ENCODE assay signal across 9 cellular contexts in the genomic region with DNA sequence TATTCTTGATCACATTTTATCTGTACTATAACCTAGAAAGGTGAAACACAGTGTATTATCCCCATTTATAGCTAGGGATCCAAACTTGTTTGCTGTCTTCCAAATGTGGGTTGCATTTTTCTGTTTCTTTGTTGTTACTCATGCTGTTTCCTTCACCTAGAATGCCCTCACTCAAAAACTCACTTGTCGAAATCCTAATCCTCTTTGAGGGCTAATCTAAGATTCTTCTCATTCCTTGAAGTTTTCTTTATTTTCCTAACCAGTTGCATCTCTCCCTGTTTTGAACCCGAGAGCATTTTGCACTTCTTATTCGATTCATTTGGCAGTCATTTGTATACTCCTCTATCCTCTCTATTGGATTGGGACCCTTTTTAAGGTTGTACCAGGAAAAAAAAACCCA. TPM values are rescaled to one million over a fixed set of nuclear protein-coding genes. Genes with fewer than 3 reads are reported as not detected.
A peak's percentile ranks its signal among the peaks of the same experiment; 100 is the strongest.
DNase-seq lines count a peak whose midpoint lies in the region; ATAC-seq, FAIRE-seq and TF ChIP-seq lines count a peak whose summit lies in the region.
"Had no signal": no experiment of that assay in that cellular context is flagged by ENCODE, and none has a peak within 500 bp of the region (broad histone marks: within the 10 kb centered on the region; RNA-seq: fewer than 3 reads in every experiment).

No MANE protein-coding gene starts in this region.

- FAIRE-seq in GM12878 (lab: Jason Lieb, UNC), result no peak

- no peak overlapping the region for H2AFZ ChIP-seq in GM12878 (ENCODE audit: control insufficient read depth, low read depth, low read length)

- TF ChIP-seq POLR2A in GM12878 (IDR thresholded peaks at IDR 0.05; ENCODE audit: low read depth, low read length) (no peak), testis (IDR thresholded peaks at IDR 0.05) (no peak)

- no peaks in the 10 kb centered on the region for H3K27me3 Mint-ChIP-seq in activated CD8-positive, alpha-beta memory T cell treated with anti-CD3 and anti-CD28 coated beads, Interleukin-2, amount 10 ng/mL, durations not matched to agents 7 days and 5 days
- H3K27me3 Mint-ChIP-seq in type B pancreatic cell, result no peaks in the 10 kb centered on the region

- H3K4me3 Mint-ChIP-seq in activated CD8-positive, alpha-beta memory T cell treated with anti-CD3 and anti-CD28 coated beads, Interleukin-2, amount 10 ng/mL, durations not matched to agents 7 days and 5 days, result peak overlapping the region; percentile 26
- no peak overlapping the region for H3K4me3 Mint-ChIP-seq in type B pancreatic cell

- H3K9me3 ChIP-seq in GM12878 (replicated peaks; ENCODE audit: control insufficient read depth, insufficient read depth, low read length), result no peaks in the 10 kb centered on the region; the same call in 2 of the 3 replicates
- H3K9me3 ChIP-seq in lung (ENCODE audit: control insufficient read depth in 2 of 2, insufficient read depth in 1 of 2, low read length in 1 of 2), result no peaks in the 10 kb centered on the region
- no peaks in the 10 kb centered on the region for H3K9me3 ChIP-seq in testis

- no peak for ATAC-seq in activated CD8-positive, alpha-beta memory T cell treated with anti-CD3 and anti-CD28 coated beads, Interleukin-2, amount 10 ng/mL, durations not matched to agents 7 days and 5 days
- ATAC-seq in GM12878 (no peak), lung (ENCODE audit: insufficient read depth, low FRiP score) (no peak), HG02884 (IDR thresholded peaks at IDR 0.05; ENCODE audit: unreplicated experiment) (no peak), GM18858 (IDR thresholded peaks at IDR 0.05; ENCODE audit: unreplicated experiment) (no peak)

- no peaks in the 10 kb centered on the region for H3K9me3 Mint-ChIP-seq in activated CD8-positive, alpha-beta memory T cell treated with anti-CD3 and anti-CD28 coated beads, Interleukin-2, amount 10 ng/mL, durations not matched to agents 7 days and 5 days (ENCODE audit: low read depth)
- H3K9me3 Mint-ChIP-seq in type B pancreatic cell, result no peaks in the 10 kb centered on the region

- TF ChIP-seq CTCF in GM12878 (IDR thresholded peaks at IDR 0.05 in 2 of 3, conservative IDR thresholded peaks at IDR 0.05 in 1 of 3; ENCODE audit: control insufficient read depth in 2 of 3, extremely low read depth in 1 of 3, insufficient read depth in 1 of 3, low read depth in 3 of 3, low read length in 3 of 3) (no peak), lung (IDR thresholded peaks at IDR 0.05; ENCODE audit: control extremely low read depth, extremely low read depth) (no peak), testis (IDR thresholded peaks at IDR 0.05) (no peak), type B pancreatic cell (conservative IDR thresholded peaks at IDR 0.05) (no peak)

- H3K79me2 ChIP-seq in GM12878 (ENCODE audit: control insufficient read depth, insufficient read depth, low read length), result peaks cover 28% of the 10 kb centered on the region

- WGBS in GM12878 (ENCODE audit: insufficient coverage, insufficient replicate concordance, low lambda C conversion rate, missing lambda C conversion rate), result 91% methylated on average over 3 of the region's 3 CpGs
- WGBS in lung, 2 donors, result 53 to 86% methylated on average over 3 of the region's 3 CpGs
- 29 to 45% methylated on average over 3 of the region's 3 CpGs for WGBS in testis, 2 donors

- in situ Hi-C loops in GM12878 (cut with MboI), result no loop called here

- H3K4me3 ChIP-seq in GM12878 (0 out of 2 replicates have a peak overlapping the region, but pooled peaks have one; percentile 40), lung (no peak overlapping the region), testis (no peak overlapping the region)

- peaks cover 43% of the 10 kb centered on the region for H3K4me1 ChIP-seq in GM12878 (ENCODE audit: control insufficient read depth, insufficient read depth, low read length)
- peaks cover 13 to 27% of the 10 kb centered on the region in 2 donors for H3K4me1 ChIP-seq in lung (ENCODE audit: control insufficient read depth in 2 of 2, insufficient read depth in 2 of 2, low read length in 2 of 2)
- peaks cover 19% of the 10 kb centered on the region for H3K4me1 ChIP-seq in testis

- peak overlapping the region; percentile 89 for H3K27ac Mint-ChIP-seq in activated CD8-positive, alpha-beta memory T cell treated with anti-CD3 and anti-CD28 coated beads, Interleukin-2, amount 10 ng/mL, durations not matched to agents 7 days and 5 days
- no peak overlapping the region for H3K27ac Mint-ChIP-seq in type B pancreatic cell

- no TSS peak for BruUV-seq in GM12878 (replicated peaks; lab: Mats Ljungman, UMichigan)

- no peaks in the 10 kb centered on the region for H4K20me1 ChIP-seq in GM12878 (ENCODE audit: control insufficient read depth, insufficient read depth)

- H3K36me3 Mint-ChIP-seq in activated CD8-positive, alpha-beta memory T cell treated with anti-CD3 and anti-CD28 coated beads, Interleukin-2, amount 10 ng/mL, durations not matched to agents 7 days and 5 days, result peaks cover 61% of the 10 kb centered on the region
- peaks cover 8% of the 10 kb centered on the region for H3K36me3 Mint-ChIP-seq in type B pancreatic cell

- intact Hi-C loops in GM12878 (cut with micrococcal nuclease; ENCODE audit: unreplicated experiment), result no loop called here
- intact Hi-C loops in testis (cut with DNase I; ENCODE audit: low total_unique reads), result no loop called here

- TF ChIP-seq EP300 in GM12878 (IDR thresholded peaks at IDR 0.05; ENCODE audit: borderline replicate concordance in 1 of 2, control insufficient read depth in 1 of 2, low read depth in 2 of 2, low read length in 2 of 2), result no peak

- H3K27me3 ChIP-seq in GM12878 (replicated peaks in 1 of 2; ENCODE audit: control insufficient read depth in 2 of 2, insufficient read depth in 2 of 2, low read length in 1 of 2) (no peaks in the 10 kb centered on the region), lung (ENCODE audit: control insufficient read depth, insufficient read depth) (no peaks in the 10 kb centered on the region), testis (no peaks in the 10 kb centered on the region)

- SMC1A ChIA-PET in GM12878 (lab: Charles Lee; ENCODE audit: uncharacterized antibody, unreplicated experiment), result interaction anchor here (1.1 to 4.3 kb wide), 11 partner anchors 8 to 38 kb away, joined by 3 to 29 read pairs (median 4); a partner anchor contains a TSS

- RAD21 ChIA-PET in GM12878 (lab: Charles Lee; ENCODE audit: unreplicated experiment), result interaction anchor here (0.9 to 1.9 kb wide), 5 partner anchors 9 to 354 kb away, joined by 3 to 15 read pairs (median 5); no protein-coding TSS in a partner anchor

- CTCF ChIA-PET in activated CD8-positive, alpha-beta memory T cell treated with anti-CD3 and anti-CD28 coated beads, Interleukin-2, amount 10 ng/mL, durations not matched to agents 7 days and 5 days (lab: Charles Lee), result interaction anchor here (1.4 to 4.7 kb wide), 4 partner anchors 9 to 44 kb away, joined by 3 to 31 read pairs (median 16); a partner anchor contains a TSS
- CTCF ChIA-PET in GM12878 (lab: Yijun Ruan, JAX), result interaction anchor here (1.6 to 15.9 kb wide), 4 partner anchors 11 to 44 kb away, joined by 5 to 132 read pairs (median 22); a partner anchor contains a TSS

- peak overlapping the region; percentile 58 for H3K4me2 ChIP-seq in GM12878 (ENCODE audit: control insufficient read depth, insufficient read depth)

- TF ChIP-seq RAD21 in GM12878 (IDR thresholded peaks at IDR 0.05; ENCODE audit: insufficient read depth, low read depth, low read length), result no peak

- H3K27ac ChIP-seq in GM12878 (ENCODE audit: control insufficient read depth, insufficient read depth) (peak overlapping the region; percentile 60), lung (ENCODE audit: low read depth in 1 of 2, low read length in 1 of 2) (peak overlapping the region; percentile 64 to 97), testis (peak overlapping the region; percentile 85 to 88)

- H3K36me3 ChIP-seq in GM12878 (ENCODE audit: control insufficient read depth in 2 of 2, insufficient read depth in 2 of 2, low read length in 1 of 2) (peaks cover 0 to 14% of the 10 kb centered on the region in 2 experiments; a peak in 2 of 4 replicates), lung (ENCODE audit: control insufficient read depth in 2 of 2, insufficient read depth in 2 of 2, low read length in 2 of 2) (peaks cover 8 to 10% of the 10 kb centered on the region in 2 donors), testis (ENCODE audit: low read depth, missing control alignments) (no peaks in the 10 kb centered on the region)

- H3K4me1 Mint-ChIP-seq in activated CD8-positive, alpha-beta memory T cell treated with anti-CD3 and anti-CD28 coated beads, Interleukin-2, amount 10 ng/mL, durations not matched to agents 7 days and 5 days, result peaks cover 73% of the 10 kb centered on the region
- H3K4me1 Mint-ChIP-seq in type B pancreatic cell (ENCODE audit: unreplicated experiment), result peaks cover 8% of the 10 kb centered on the region

- POLR2A ChIA-PET in GM12878 (lab: Charles Lee), result interaction anchor here (2.1 kb wide), 1 partner anchor 9 kb away, joined by 9 read pairs; no protein-coding TSS in a partner anchor

- DNase-seq in activated CD8-positive, alpha-beta memory T cell treated with anti-CD3 and anti-CD28 coated beads, Interleukin-2, amount 10 ng/mL, durations not matched to agents 7 days and 5 days, result no peak
- no peak for DNase-seq in activated CD8-positive, alpha-beta memory T cell treated with anti-CD3 and anti-CD28 coated beads for 24 hours
- DNase-seq in GM12878 (ENCODE audit: low read depth, low spot score) (no peak), lung (ENCODE audit: low spot score) (no peak), testis (no peak), type B pancreatic cell (ENCODE audit: extremely low spot score, unreplicated experiment) (no peak)
- DNase-seq: activated CD4-positive, CD25-positive, alpha-beta regulatory T cell treated with anti-CD3 and anti-CD28 coated beads, Interleukin-2, amount 50 U/mL, for 72 hours had no signal

- no peak overlapping the region for H3K9ac ChIP-seq in GM12878 (ENCODE audit: control insufficient read depth, insufficient read depth, low read length)

RNA-seq across cellular contexts. Expression of a gene that starts 9.6 kb away (rescaled TPM):
- 100 to 1,000 TPM; 165 to 170 TPM for total RNA-seq in activated CD8-positive, alpha-beta memory T cell treated with anti-CD3 and anti-CD28 coated beads, Interleukin-2, amount 10 ng/mL, durations not matched to agents 7 days and 5 days
- 198 and 216 TPM in 2 replicates for total RNA-seq in GM12878 (2013; cell fraction: nucleolus; rRNA removed)
- total RNA-seq in GM12878 (2014; rRNA removed), result 20.2 and 22.7 TPM in 2 replicates
- total RNA-seq in GM12878 (2014; rRNA removed; fragmentation: Illumina TruSeq; extraction: Trizol), result 48.0 and 51.1 TPM in 2 replicates
- 60.3 and 67.9 TPM in 2 replicates for total RNA-seq in GM12878 (2021)
- polyA plus RNA-seq in GM12878 (2011; ENCODE audit: low read depth), result 49.0 TPM
- 138 and 146 TPM in 2 replicates for polyA plus RNA-seq in GM12878 (2011; rRNA removed)
- 55.6 and 59.7 TPM in 2 replicates for polyA plus RNA-seq in GM12878 (2011; cell fraction: cytosol; rRNA removed)
- polyA plus RNA-seq in GM12878 (2011; cell fraction: nucleus; rRNA removed), result 105 and 131 TPM in 2 replicates
- 69.5 and 82.0 TPM in 2 replicates for polyA plus RNA-seq in GM12878 (2012)
- 65.6 and 81.9 TPM in 2 replicates for polyA plus RNA-seq in GM12878 (2014; fragmentation: Illumina TruSeq; extraction: Trizol)
- polyA plus RNA-seq in GM12878 (2014; fragmentation: Nextera tagmentation; extraction: Ambion mirVana), result 10 to 100 TPM; 33.7 to 36.4 TPM
- 45.4 and 48.4 TPM in 2 replicates for polyA plus RNA-seq in GM12878 (2014; rRNA removed)
- polyA plus RNA-seq in GM12878 (2016; fragmentation: Nextera tagmentation; extraction: Ambion mirVana), result 10 to 100 TPM; 58.3 to 67.1 TPM
- polyA minus RNA-seq in GM12878 (2011; rRNA and poly(A)+ RNA removed), result 144 and 207 TPM in 2 replicates
- 34.1 and 51.3 TPM in 2 replicates for polyA minus RNA-seq in GM12878 (2011; cell fraction: cytosol; rRNA and poly(A)+ RNA removed)
- 47.6 and 68.2 TPM in 2 replicates for polyA minus RNA-seq in GM12878 (2011; cell fraction: nucleus; rRNA and poly(A)+ RNA removed)
- total RNA-seq in lung, result 100 to 1,000 TPM; 102 to 128 TPM
- 10 to 100 TPM; 46.8 to 84.0 TPM for polyA plus RNA-seq in lung
- total RNA-seq in testis, result 100 to 1,000 TPM; 117 to 153 TPM
- 351 TPM for polyA plus RNA-seq in testis (ENCODE audit: insufficient read depth, low read depth, low replicate concordance)
- 74.5 and 99.7 TPM in 2 replicates for total RNA-seq in type B pancreatic cell (ENCODE audit: low replicate concordance)

RNA-seq across cellular contexts. Expression of a gene that starts 23.4 kb away (rescaled TPM):
- total RNA-seq in activated CD8-positive, alpha-beta memory T cell treated with anti-CD3 and anti-CD28 coated beads, Interleukin-2, amount 10 ng/mL, durations not matched to agents 7 days and 5 days, result not detected
- 0.79 TPM in 1 of 2 replicates, not detected in the other for total RNA-seq in GM12878 (2013; cell fraction: nucleolus; rRNA removed)
- total RNA-seq in GM12878 (2014; rRNA removed) (0.06 and 0.22 TPM in 2 replicates), GM12878 (2014; rRNA removed; fragmentation: Illumina TruSeq; extraction: Trizol) (0.14 and 0.27 TPM in 2 replicates), GM12878 (2021) (0.10 TPM in 1 of 2 replicates, not detected in the other), lung (1 to 10 TPM; 2.3 to 2.8 TPM), testis (10 to 100 TPM; 18.5 to 44.3 TPM), type B pancreatic cell (ENCODE audit: low replicate concordance) (2.8 and 3.5 TPM in 2 replicates)
- polyA plus RNA-seq in GM12878 (2011; ENCODE audit: low read depth), result not detected
- polyA plus RNA-seq in GM12878 (2011; rRNA removed) (0.07 and 0.10 TPM in 2 replicates), GM12878 (2014; fragmentation: Illumina TruSeq; extraction: Trizol) (0.13 and 0.16 TPM in 2 replicates), GM12878 (2014; fragmentation: Nextera tagmentation; extraction: Ambion mirVana) (not detected), GM12878 (2014; rRNA removed) (0.36 TPM in 1 of 2 replicates, not detected in the other), GM12878 (2016; fragmentation: Nextera tagmentation; extraction: Ambion mirVana) (not detected), lung (under 1 TPM; 0.94 to 0.95 TPM), testis (ENCODE audit: insufficient read depth, low read depth, low replicate concordance) (70.9 TPM)
- polyA plus RNA-seq in GM12878 (2011; cell fraction: cytosol; rRNA removed), result 0.06 and 0.08 TPM in 2 replicates
- 0.04 and 0.09 TPM in 2 replicates for polyA plus RNA-seq in GM12878 (2011; cell fraction: nucleus; rRNA removed)
- 0.20 TPM in 1 of 2 replicates, not detected in the other for polyA plus RNA-seq in GM12878 (2012)
- 0.10 and 0.22 TPM in 2 replicates for polyA minus RNA-seq in GM12878 (2011; rRNA and poly(A)+ RNA removed)
- not detected in 2 replicates for polyA minus RNA-seq in GM12878 (2011; cell fraction: cytosol; rRNA and poly(A)+ RNA removed)
- not detected in 2 replicates for polyA minus RNA-seq in GM12878 (2011; cell fraction: nucleus; rRNA and poly(A)+ RNA removed)

RNA-seq across cellular contexts. Expression of a gene that starts 52.1 kb away (rescaled TPM):
- total RNA-seq in activated CD8-positive, alpha-beta memory T cell treated with anti-CD3 and anti-CD28 coated beads, Interleukin-2, amount 10 ng/mL, durations not matched to agents 7 days and 5 days, result 100 to 1,000 TPM in 1 of 2 experiments, 10 to 100 TPM in 1; 78.2 to 103 TPM
- 17.6 and 27.1 TPM in 2 replicates for total RNA-seq in GM12878 (2013; cell fraction: nucleolus; rRNA removed)
- 226 and 259 TPM in 2 replicates for total RNA-seq in GM12878 (2014; rRNA removed)
- total RNA-seq in GM12878 (2014; rRNA removed; fragmentation: Illumina TruSeq; extraction: Trizol), result 473 and 474 TPM in 2 replicates
- total RNA-seq in GM12878 (2021), result 175 and 178 TPM in 2 replicates
- polyA plus RNA-seq in GM12878 (2011; ENCODE audit: low read depth), result 402 TPM
- polyA plus RNA-seq in GM12878 (2011; rRNA removed), result 385 and 425 TPM in 2 replicates
- 832 and 860 TPM in 2 replicates for polyA plus RNA-seq in GM12878 (2011; cell fraction: cytosol; rRNA removed)
- 194 and 297 TPM in 2 replicates for polyA plus RNA-seq in GM12878 (2011; cell fraction: nucleus; rRNA removed)
- 160 and 229 TPM in 2 replicates for polyA plus RNA-seq in GM12878 (2012)
- 505 and 513 TPM in 2 replicates for polyA plus RNA-seq in GM12878 (2014; fragmentation: Illumina TruSeq; extraction: Trizol)
- polyA plus RNA-seq in GM12878 (2014; fragmentation: Nextera tagmentation; extraction: Ambion mirVana), result 1,000 to 10,000 TPM; 1,262 to 1,605 TPM
- polyA plus RNA-seq in GM12878 (2014; rRNA removed), result 378 and 399 TPM in 2 replicates
- 100 to 1,000 TPM; 916 to 958 TPM for polyA plus RNA-seq in GM12878 (2016; fragmentation: Nextera tagmentation; extraction: Ambion mirVana)
- polyA minus RNA-seq in GM12878 (2011; rRNA and poly(A)+ RNA removed), result 101 and 154 TPM in 2 replicates
- polyA minus RNA-seq in GM12878 (2011; cell fraction: cytosol; rRNA and poly(A)+ RNA removed), result 44.4 and 46.8 TPM in 2 replicates
- polyA minus RNA-seq in GM12878 (2011; cell fraction: nucleus; rRNA and poly(A)+ RNA removed), result 42.1 and 60.7 TPM in 2 replicates
- total RNA-seq in lung, result 10 to 100 TPM; 11.3 to 85.3 TPM
- 100 to 1,000 TPM; 310 to 344 TPM for polyA plus RNA-seq in lung
- total RNA-seq in testis, result 10 to 100 TPM; 59.9 to 62.6 TPM
- 124 TPM for polyA plus RNA-seq in testis (ENCODE audit: insufficient read depth, low read depth, low replicate concordance)
- 91.5 and 92.2 TPM in 2 replicates for total RNA-seq in type B pancreatic cell (ENCODE audit: low replicate concordance)
